15 cellular contexts compared by ENCODE assay signal in the genomic region with DNA sequence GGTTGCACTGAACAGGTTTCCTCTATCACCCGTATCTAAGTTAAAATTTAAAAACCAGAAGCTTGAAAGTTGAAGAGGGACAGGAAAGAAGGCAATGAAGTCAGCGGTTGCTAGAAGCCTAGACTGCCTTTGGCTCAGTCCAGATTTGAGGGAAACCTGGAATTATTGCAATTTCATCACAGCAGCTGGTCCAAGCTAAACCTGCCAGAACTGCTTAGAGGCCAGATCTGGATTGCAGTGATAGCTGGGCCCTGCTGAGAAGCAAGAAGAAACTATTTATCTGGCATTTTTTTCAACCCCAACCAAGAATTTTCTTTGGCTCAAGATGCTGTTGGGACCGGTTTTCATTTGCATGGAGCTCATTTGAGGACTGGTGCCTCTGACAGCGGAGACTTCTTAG.
DNase-seq lines count a peak whose midpoint lies in the region; ATAC-seq, FAIRE-seq and TF ChIP-seq lines count a peak whose summit lies in the region.
"Had no signal": no experiment of that assay in that cellular context is flagged by ENCODE, and none has a peak within 500 bp of the region (broad histone marks: within the 10 kb centered on the region; RNA-seq: fewer than 3 reads in every experiment).

No MANE protein-coding gene starts in this region.

- TF ChIP-seq CTCF in gastroesophageal sphincter (IDR thresholded peaks at IDR 0.05) = no peak
- no peak for TF ChIP-seq CTCF in pancreas (IDR thresholded peaks at IDR 0.05)

- peak overlapping the region in 1 of 4 donors; percentile 17 for H3K27ac ChIP-seq in gastroesophageal sphincter
- H3K27ac ChIP-seq in pancreas = no peak overlapping the region
- H3K27ac ChIP-seq: RWPE1 had no signal

- ATAC-seq in gastroesophageal sphincter (peak; percentile 82), pancreas (peak in 3 of 4 donors; percentile 36 to 60 (median 54)), esophagus mucosa (no peak), GM18505 (IDR thresholded peaks at IDR 0.05; ENCODE audit: unreplicated experiment) (no peak)
- ATAC-seq: activated CD4-positive, alpha-beta T cell treated with anti-CD3 and anti-CD28 coated beads for 36 hours; HCT116 had no signal

- intact Hi-C loops in pancreas (cut with DNase I) = no loop called here

- WGBS in gastroesophageal sphincter (ENCODE audit: low coverage in 1 of 2), 2 donors = 42 to 76% methylated on average over 4 of the region's 4 CpGs
- WGBS in pancreas, 2 donors = 88 to 89% methylated on average over 4 of the region's 4 CpGs

- H3K27me3 ChIP-seq in gastroesophageal sphincter (no peaks in the 10 kb centered on the region), pancreas (no peaks in the 10 kb centered on the region)

- H3K9me3 ChIP-seq in gastroesophageal sphincter = no peaks in the 10 kb centered on the region
- H3K9me3 ChIP-seq in pancreas = no peaks in the 10 kb centered on the region

- H3K4me3 ChIP-seq in gastroesophageal sphincter = no peak overlapping the region
- no peak overlapping the region for H3K4me3 ChIP-seq in pancreas

- peak; percentile 57 for DNase-seq in AG08396 (ENCODE audit: low spot score)
- DNase-seq in amniotic stem cell (lab: John Stamatoyannopoulos, UW) = peak; percentile 25
- DNase-seq in pancreas = no peak
- no peak for DNase-seq in occipital lobe (lab: John Stamatoyannopoulos, UW)
- DNase-seq in SHP77 (lab: John Stamatoyannopoulos, UW) = no peak
- DNase-seq: activated CD4-positive, alpha-beta T cell treated with anti-CD3 and anti-CD28 coated beads for 36 hours; activated T-cell treated with anti-CD3 and anti-CD28 coated beads, Interleukin-2, amount 50 U/mL, for 24 hours; Kasumi-1; NCI-H524 treated with DMSO at 0.1 percent for 48 hours had no signal

- no peak for TF ChIP-seq EP300 in gastroesophageal sphincter (IDR thresholded peaks at IDR 0.05)

- no peak for FAIRE-seq in pancreas (lab: Jason Lieb, UNC)
- FAIRE-seq: D721Med had no signal

- H3K4me1 ChIP-seq in gastroesophageal sphincter (peaks cover 10 to 43% (median 12%) of the 10 kb centered on the region in 3 donors), pancreas (no peaks in the 10 kb centered on the region)

- H3K36me3 ChIP-seq in gastroesophageal sphincter (no peaks in the 10 kb centered on the region), pancreas (no peaks in the 10 kb centered on the region)

- no peak for TF ChIP-seq POLR2A in gastroesophageal sphincter (IDR thresholded peaks at IDR 0.05)
- TF ChIP-seq POLR2A in GM18505 (IDR thresholded peaks at IDR 0.05; ENCODE audit: borderline replicate concordance, extremely low read depth, insufficient read depth, insufficient read length) = no peak

Comparison
In these comparisons a context has a peak if more than half of its experiments do, and no peak if none do; other contexts are left out.
1. DNase-seq: peak in AG08396 (single experiment) and amniotic stem cell (single experiment); none in pancreas (0 of 6), occipital lobe (single experiment) and SHP77 (0 of 2).
2. ATAC-seq: peak in gastroesophageal sphincter (single experiment) and pancreas (3 of 4); none in esophagus mucosa (single experiment) and GM18505 (single experiment).